In the genomic region with DNA sequence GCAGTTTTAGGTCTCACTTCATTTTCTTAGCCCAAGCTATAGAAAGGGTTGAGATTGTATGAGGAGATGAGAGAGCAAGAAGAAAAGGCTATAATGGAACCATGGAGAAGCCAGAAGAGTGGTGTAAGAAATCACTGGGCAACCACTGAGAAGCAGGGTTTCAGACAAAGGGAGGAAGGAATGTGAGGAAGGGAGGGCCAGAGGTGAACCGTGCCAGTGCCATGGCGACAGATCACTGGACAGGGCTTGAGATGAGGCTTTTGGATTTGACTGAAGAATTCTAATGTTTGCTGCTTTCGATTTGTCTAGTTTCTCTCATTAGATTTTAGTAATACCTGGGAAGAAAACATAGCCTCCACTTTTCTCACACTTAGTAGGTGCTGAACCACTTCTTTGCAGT, we compare ENCODE assay signal across 1 cellular context.
TF ChIP-seq lines count a peak whose summit lies in the region.

No MANE protein-coding gene starts in this region.

TF ChIP-seq in IMR-90, 13 proteins besides CTCF, POLR2A, EP300 and RAD21:
- TF ChIP-seq FOS (IDR thresholded peaks at IDR 0.05; ENCODE audit: low read depth, low read length) (no peak), RFX5 (IDR thresholded peaks at IDR 0.05; ENCODE audit: low read depth, low read length) (no peak), SMC3 (IDR thresholded peaks at IDR 0.05; ENCODE audit: low read depth, low read length) (no peak), CEBPB (IDR thresholded peaks at IDR 0.05; ENCODE audit: low read depth, low read length) (no peak), BHLHE40 (IDR thresholded peaks at IDR 0.05; ENCODE audit: low read depth, low read length) (no peak), MAFK (IDR thresholded peaks at IDR 0.05; ENCODE audit: low read depth, low read length) (no peak), NFE2L2 (IDR thresholded peaks at IDR 0.05; ENCODE audit: low read depth, low read length) (no peak), RCOR1 (IDR thresholded peaks at IDR 0.05; ENCODE audit: insufficient replicate concordance, low read length) (no peak), CHD1 (IDR thresholded peaks at IDR 0.05; ENCODE audit: low read depth, low read length) (no peak), MAZ (IDR thresholded peaks at IDR 0.05; ENCODE audit: borderline replicate concordance, low read depth, low read length) (no peak), MXI1 (IDR thresholded peaks at IDR 0.05; ENCODE audit: borderline replicate concordance, low read depth, low read length) (no peak)
- TF ChIP-seq, protein P1, sequence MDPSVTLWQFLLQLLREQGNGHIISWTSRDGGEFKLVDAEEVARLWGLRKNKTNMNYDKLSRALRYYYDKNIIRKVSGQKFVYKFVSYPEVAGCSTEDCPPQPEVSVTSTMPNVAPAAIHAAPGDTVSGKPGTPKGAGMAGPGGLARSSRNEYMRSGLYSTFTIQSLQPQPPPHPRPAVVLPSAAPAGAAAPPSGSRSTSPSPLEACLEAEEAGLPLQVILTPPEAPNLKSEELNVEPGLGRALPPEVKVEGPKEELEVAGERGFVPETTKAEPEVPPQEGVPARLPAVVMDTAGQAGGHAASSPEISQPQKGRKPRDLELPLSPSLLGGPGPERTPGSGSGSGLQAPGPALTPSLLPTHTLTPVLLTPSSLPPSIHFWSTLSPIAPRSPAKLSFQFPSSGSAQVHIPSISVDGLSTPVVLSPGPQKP (IDR thresholded peaks at IDR 0.05; ENCODE audit: borderline replicate concordance, low read depth, low read length): no peak
- TF ChIP-seq, protein P2, sequence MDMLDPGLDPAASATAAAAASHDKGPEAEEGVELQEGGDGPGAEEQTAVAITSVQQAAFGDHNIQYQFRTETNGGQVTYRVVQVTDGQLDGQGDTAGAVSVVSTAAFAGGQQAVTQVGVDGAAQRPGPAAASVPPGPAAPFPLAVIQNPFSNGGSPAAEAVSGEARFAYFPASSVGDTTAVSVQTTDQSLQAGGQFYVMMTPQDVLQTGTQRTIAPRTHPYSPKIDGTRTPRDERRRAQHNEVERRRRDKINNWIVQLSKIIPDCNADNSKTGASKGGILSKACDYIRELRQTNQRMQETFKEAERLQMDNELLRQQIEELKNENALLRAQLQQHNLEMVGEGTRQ (IDR thresholded peaks at IDR 0.05; ENCODE audit: low read depth, low read length): no peak
TF ChIP-seq in IMR-90: peak in this region for 0.
